In the genomic region with DNA sequence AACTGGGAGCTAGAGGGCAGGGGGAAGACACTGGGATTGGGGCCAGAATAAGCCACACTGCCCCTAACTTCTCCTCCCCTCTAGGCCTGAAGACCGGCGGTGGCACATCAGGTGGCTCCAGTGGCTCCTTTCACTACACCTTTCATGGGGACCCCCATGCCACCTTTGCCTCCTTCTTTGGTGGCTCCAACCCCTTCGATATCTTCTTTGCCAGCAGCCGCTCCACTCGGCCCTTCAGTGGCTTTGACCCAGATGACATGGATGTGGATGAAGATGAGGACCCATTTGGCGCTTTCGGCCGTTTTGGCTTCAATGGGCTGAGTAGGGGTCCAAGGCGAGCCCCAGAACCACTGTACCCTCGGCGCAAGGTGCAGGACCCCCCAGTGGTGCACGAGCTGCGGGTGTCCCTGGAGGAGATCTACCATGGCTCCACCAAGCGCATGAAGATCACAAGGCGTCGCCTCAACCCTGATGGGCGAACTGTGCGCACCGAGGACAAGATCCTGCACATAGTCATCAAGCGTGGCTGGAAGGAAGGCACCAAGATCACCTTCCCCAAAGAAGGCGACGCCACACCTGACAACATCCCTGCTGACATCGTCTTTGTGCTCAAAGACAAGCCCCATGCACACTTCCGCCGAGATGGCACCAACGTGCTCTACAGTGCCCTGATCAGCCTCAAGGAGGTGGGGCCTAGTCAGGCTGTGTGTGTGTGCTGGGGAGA, we compare ENCODE assay signal across 18 cellular contexts. TPM values are rescaled to one million over a fixed set of nuclear protein-coding genes. Genes with fewer than 3 reads are reported as not detected.
DNase-seq lines count a peak whose midpoint lies in the region; ATAC-seq and TF ChIP-seq lines count a peak whose summit lies in the region.
"Had no signal": no experiment of that assay in that cellular context is flagged by ENCODE, and none has a peak within 500 bp of the region (broad histone marks: within the 10 kb centered on the region; RNA-seq: fewer than 3 reads in every experiment).

No MANE protein-coding gene starts in this region.

- H4K91ac ChIP-seq in trophoblast cell (ENCODE audit: low read depth, low read length), result no peak overlapping the region

- H3K36me3 ChIP-seq in heart left ventricle (peaks cover 0 to 32% (median 20%) of the 10 kb centered on the region in 9 donors), endodermal cell (ENCODE audit: control insufficient read depth, insufficient read depth, low read length) (peaks cover 43% of the 10 kb centered on the region), trophoblast cell (ENCODE audit: control insufficient read depth in 1 of 2, insufficient read depth in 2 of 2, low read length in 2 of 2) (peaks cover 23% of the 10 kb centered on the region in 2 experiments)

- no peaks in the 10 kb centered on the region for H3K9me3 ChIP-seq in heart left ventricle
- no peaks in the 10 kb centered on the region for H3K9me3 ChIP-seq in endodermal cell (ENCODE audit: control insufficient read depth, low read length)
- H3K9me3 ChIP-seq in trophoblast cell (ENCODE audit: insufficient read depth, low read depth, low read length), result peaks cover 4% of the 10 kb centered on the region
- H3K9me3 ChIP-seq: A549, SJCRH30 had no signal

- no peak overlapping the region for H4K12ac ChIP-seq in trophoblast cell (ENCODE audit: low read depth, low read length)

- H3K4me3 Mint-ChIP-seq in endodermal cell, result no peak overlapping the region
- H3K4me3 Mint-ChIP-seq in type B pancreatic cell, result peak overlapping the region; percentile 26
- no peak overlapping the region for H3K4me3 Mint-ChIP-seq in T-helper 2 cell treated with Interferon-gamma antibody and Interleukin-4, amounts not matched to agents 5 μg/mL and 100 μg/mL, for 36 hours
- H3K4me3 Mint-ChIP-seq in activated T-helper 2 cell treated with anti-CD3 and anti-CD28 coated beads, Interferon-gamma antibody, Interleukin-2, Interleukin-4, amounts not matched to agents 10 μg/mL and 5 μg/mL and 100 μg/mL, durations not matched to agents 14 hours and 24 hours and 36 hours (ENCODE audit: low read depth), result no peak overlapping the region

- H3K27me3 ChIP-seq in heart left ventricle (no peaks in the 10 kb centered on the region), endodermal cell (ENCODE audit: control insufficient read depth, insufficient read depth, low read length, poor library complexity, severe bottlenecking) (no peaks in the 10 kb centered on the region), trophoblast cell (ENCODE audit: insufficient read depth, low read length) (no peaks in the 10 kb centered on the region)
- H3K27me3 ChIP-seq: SJCRH30 had no signal

- H3K4me2 ChIP-seq in trophoblast cell (ENCODE audit: low read length), result no peak overlapping the region
- H3K4me2 ChIP-seq: A549 had no signal

- H3K9me3 Mint-ChIP-seq in endodermal cell (no peaks in the 10 kb centered on the region), type B pancreatic cell (no peaks in the 10 kb centered on the region)
- no peaks in the 10 kb centered on the region for H3K9me3 Mint-ChIP-seq in T-helper 2 cell treated with Interferon-gamma antibody and Interleukin-4, amounts not matched to agents 5 μg/mL and 100 μg/mL, for 36 hours
- H3K9me3 Mint-ChIP-seq in activated T-helper 2 cell treated with anti-CD3 and anti-CD28 coated beads, Interferon-gamma antibody, Interleukin-2, Interleukin-4, amounts not matched to agents 10 μg/mL and 5 μg/mL and 100 μg/mL, durations not matched to agents 14 hours and 24 hours and 36 hours, result no peaks in the 10 kb centered on the region
- H3K9me3 Mint-ChIP-seq: CD4-positive, alpha-beta memory T cell had no signal

- H3K9ac ChIP-seq in endodermal cell (ENCODE audit: extremely low read depth, low read length, poor library complexity, severe bottlenecking) (no peak overlapping the region), trophoblast cell (ENCODE audit: low read length) (no peak overlapping the region)

- H3K79me2 ChIP-seq in trophoblast cell (ENCODE audit: control insufficient read depth, insufficient read depth, low read length, poor library complexity), result peaks cover 1% of the 10 kb centered on the region

- H3K4me1 ChIP-seq in heart left ventricle (peaks cover 8 to 71% (median 49%) of the 10 kb centered on the region in 12 donors), endodermal cell (ENCODE audit: control insufficient read depth, insufficient read depth, low read length) (peaks cover 42% of the 10 kb centered on the region), trophoblast cell (ENCODE audit: control insufficient read depth in 1 of 2, insufficient read depth in 2 of 2, low read length in 2 of 2) (peaks cover 26 to 33% of the 10 kb centered on the region in 2 experiments)

- no peak overlapping the region for H2BK120ac ChIP-seq in trophoblast cell (ENCODE audit: insufficient read depth, low read length, poor library complexity)

- H3K23ac ChIP-seq in trophoblast cell (ENCODE audit: low read length), result no peak overlapping the region

- H2AK5ac ChIP-seq in trophoblast cell (ENCODE audit: low read length), result no peak overlapping the region

- no peak overlapping the region for H4K8ac ChIP-seq in trophoblast cell (ENCODE audit: low read depth, low read length)

- no peak overlapping the region for H3K18ac ChIP-seq in trophoblast cell (ENCODE audit: low read length)

- H3K27ac ChIP-seq in heart left ventricle (peak overlapping the region in 8 of 12 donors; percentile 13 to 99 (median 96)), endodermal cell (ENCODE audit: low read depth, low read length) (no peak overlapping the region), trophoblast cell (ENCODE audit: low read depth, low read length) (no peak overlapping the region)
- H3K27ac ChIP-seq: A549, SJCRH30 had no signal

- H3K4ac ChIP-seq in trophoblast cell (ENCODE audit: low read depth, low read length), result no peak overlapping the region

- H2BK5ac ChIP-seq in trophoblast cell (ENCODE audit: low read depth, low read length, poor library complexity), result no peak overlapping the region

- DNase-seq in heart left ventricle (no peak), cardiac septum (ENCODE audit: low spot score) (no peak), endodermal cell (no peak), trophoblast cell (no peak), type B pancreatic cell (ENCODE audit: extremely low spot score, unreplicated experiment) (no peak), Kasumi-1 (lab: John Stamatoyannopoulos, UW) (no peak)
- DNase-seq in T-helper 2 cell treated with Interferon-gamma antibody and Interleukin-4, amounts not matched to agents 5 μg/mL and 100 μg/mL, for 36 hours (ENCODE audit: low spot score), result no peak
- DNase-seq in activated T-helper 2 cell treated with anti-CD3 and anti-CD28 coated beads, Interferon-gamma antibody, Interleukin-2, Interleukin-4, amounts not matched to agents 10 μg/mL and 5 μg/mL and 100 μg/mL, durations not matched to agents 14 hours and 24 hours and 36 hours (ENCODE audit: low spot score), result no peak
- DNase-seq: activated CD4-positive, alpha-beta T cell treated with anti-CD3 and anti-CD28 coated beads, Interleukin-2, amount 50 U/mL, for 4 hours; activated T-cell treated with anti-CD3 and anti-CD28 coated beads, Interleukin-2, amount 50 U/mL, for 1 hour; CD4-positive, alpha-beta memory T cell; NCI-H1694; NCI-H446; SJCRH30; T1000 had no signal

- ATAC-seq in heart left ventricle, result no peak
- ATAC-seq: A549 had no signal

- peaks cover 6% of the 10 kb centered on the region for H3K79me1 ChIP-seq in trophoblast cell (ENCODE audit: low read length)

- H3K4me3 ChIP-seq in heart left ventricle, result no peak overlapping the region
- H3K4me3 ChIP-seq in endodermal cell (ENCODE audit: low read length), result no peak overlapping the region
- peak overlapping the region; percentile 11 for H3K4me3 ChIP-seq in trophoblast cell (ENCODE audit: low read depth, low read length)
- H3K4me3 ChIP-seq: A549, SJCRH30 had no signal

- H3K36me3 Mint-ChIP-seq in endodermal cell (ENCODE audit: low read depth) (peaks cover 19% of the 10 kb centered on the region), type B pancreatic cell (peaks cover 8% of the 10 kb centered on the region)
- peaks cover 3% of the 10 kb centered on the region for H3K36me3 Mint-ChIP-seq in T-helper 2 cell treated with Interferon-gamma antibody and Interleukin-4, amounts not matched to agents 5 μg/mL and 100 μg/mL, for 36 hours (ENCODE audit: low read depth)
- H3K36me3 Mint-ChIP-seq in activated T-helper 2 cell treated with anti-CD3 and anti-CD28 coated beads, Interferon-gamma antibody, Interleukin-2, Interleukin-4, amounts not matched to agents 10 μg/mL and 5 μg/mL and 100 μg/mL, durations not matched to agents 14 hours and 24 hours and 36 hours (ENCODE audit: low read depth), result peaks cover 10% of the 10 kb centered on the region

- H3K4me1 Mint-ChIP-seq in endodermal cell (peaks cover 59% of the 10 kb centered on the region), type B pancreatic cell (ENCODE audit: unreplicated experiment) (peaks cover 22% of the 10 kb centered on the region)
- peaks cover 8% of the 10 kb centered on the region for H3K4me1 Mint-ChIP-seq in T-helper 2 cell treated with Interferon-gamma antibody and Interleukin-4, amounts not matched to agents 5 μg/mL and 100 μg/mL, for 36 hours (ENCODE audit: low read depth)
- peaks cover 43% of the 10 kb centered on the region for H3K4me1 Mint-ChIP-seq in activated T-helper 2 cell treated with anti-CD3 and anti-CD28 coated beads, Interferon-gamma antibody, Interleukin-2, Interleukin-4, amounts not matched to agents 10 μg/mL and 5 μg/mL and 100 μg/mL, durations not matched to agents 14 hours and 24 hours and 36 hours (ENCODE audit: low read depth)

- peak overlapping the region; percentile 42 for H3K27ac Mint-ChIP-seq in endodermal cell
- H3K27ac Mint-ChIP-seq in type B pancreatic cell, result peak overlapping the region; percentile 60
- H3K27ac Mint-ChIP-seq in T-helper 2 cell treated with Interferon-gamma antibody and Interleukin-4, amounts not matched to agents 5 μg/mL and 100 μg/mL, for 36 hours, result no peak overlapping the region
- no peak overlapping the region for H3K27ac Mint-ChIP-seq in activated T-helper 2 cell treated with anti-CD3 and anti-CD28 coated beads, Interferon-gamma antibody, Interleukin-2, Interleukin-4, amounts not matched to agents 10 μg/mL and 5 μg/mL and 100 μg/mL, durations not matched to agents 14 hours and 24 hours and 36 hours

- TF ChIP-seq CTCF in heart left ventricle (IDR thresholded peaks at IDR 0.05) (no peak), endodermal cell (conservative IDR thresholded peaks at IDR 0.05) (no peak), type B pancreatic cell (conservative IDR thresholded peaks at IDR 0.05) (no peak)

- no peak overlapping the region for H2AFZ ChIP-seq in trophoblast cell (ENCODE audit: insufficient read depth, low read length, poor library complexity)

- intact Hi-C loops in heart left ventricle (cut with DNase I), result no loop called here
- intact Hi-C loops in cardiac septum (cut with DNase I), result loop anchor here (5.0 kb wide), 1 partner anchor 56 kb away; no protein-coding TSS in a partner anchor
- intact Hi-C loops in activated T-helper 2 cell treated with anti-CD3 and anti-CD28 coated beads, Interferon-gamma antibody, Interleukin-2, Interleukin-4, amounts not matched to agents 10 μg/mL and 5 μg/mL and 100 μg/mL, durations not matched to agents 14 hours and 24 hours and 36 hours (cut with micrococcal nuclease), result no loop called here

- H3K14ac ChIP-seq in trophoblast cell (ENCODE audit: low read length), result no peak overlapping the region

- H2BK12ac ChIP-seq in trophoblast cell (ENCODE audit: low read length), result no peak overlapping the region

- no peaks in the 10 kb centered on the region for H3K27me3 Mint-ChIP-seq in endodermal cell (ENCODE audit: insufficient read depth)
- no peaks in the 10 kb centered on the region for H3K27me3 Mint-ChIP-seq in type B pancreatic cell
- no peaks in the 10 kb centered on the region for H3K27me3 Mint-ChIP-seq in T-helper 2 cell treated with Interferon-gamma antibody and Interleukin-4, amounts not matched to agents 5 μg/mL and 100 μg/mL, for 36 hours (ENCODE audit: low read depth)
- no peaks in the 10 kb centered on the region for H3K27me3 Mint-ChIP-seq in activated T-helper 2 cell treated with anti-CD3 and anti-CD28 coated beads, Interferon-gamma antibody, Interleukin-2, Interleukin-4, amounts not matched to agents 10 μg/mL and 5 μg/mL and 100 μg/mL, durations not matched to agents 14 hours and 24 hours and 36 hours (ENCODE audit: low read depth)
- H3K27me3 Mint-ChIP-seq: CD4-positive, alpha-beta memory T cell had no signal

- TF ChIP-seq POLR2A in heart left ventricle (IDR thresholded peaks at IDR 0.05), result no peak

- 95 to 96% (median 95%) methylated on average over 17 to 26 of the region's 26 CpGs for WGBS in heart left ventricle, 4 donors
- 94 to 99% methylated on average over 15 to 26 of the region's 26 CpGs for WGBS in endodermal cell (ENCODE audit: insufficient coverage in 1 of 2, insufficient read length in 1 of 2), 2 experiments
- no CpG with 5 or more reads among the region's 26 CpGs for WGBS in trophoblast cell (ENCODE audit: extremely low coverage, insufficient coverage, insufficient read length)

RNA-seq across cellular contexts. Expression of gene DNAJB5, which starts 6.8 kb away (rescaled TPM):
- total RNA-seq in heart left ventricle (100 to 1,000 TPM in 3 of 9 donors, 10 to 100 TPM in 6; 33.6 to 134 (median 88.5) TPM), cardiac septum (133 TPM), endodermal cell (10 to 100 TPM; 19.8 to 40.1 TPM), type B pancreatic cell (ENCODE audit: low replicate concordance) (4.8 and 12.2 TPM in 2 replicates)
- 100 to 1,000 TPM in 1 of 2 donors, 10 to 100 TPM in 1; 75.5 to 166 TPM for polyA plus RNA-seq in heart left ventricle
- polyA plus RNA-seq in endodermal cell (2013, experiment 1 of 2), result 48.8 TPM
- polyA plus RNA-seq in endodermal cell (2013, experiment 2 of 2), result 49.6 TPM
- polyA plus RNA-seq in trophoblast cell (2013), result 11.8 and 12.4 TPM in 2 replicates
- total RNA-seq in activated T-helper 2 cell treated with anti-CD3 and anti-CD28 coated beads, Interferon-gamma antibody, Interleukin-2, Interleukin-4, amounts not matched to agents 10 μg/mL and 5 μg/mL and 100 μg/mL, durations not matched to agents 14 hours and 24 hours and 36 hours, result 7.5 and 11.3 TPM in 2 replicates

RNA-seq across cellular contexts. Expression of gene PHF24, which starts 38.3 kb away (rescaled TPM):
- total RNA-seq in heart left ventricle (1 to 10 TPM in 1 of 9 donors, under 1 TPM in 7, not detected in 1; 0.07 to 2.2 (median 0.35) TPM), cardiac septum (0.57 TPM), endodermal cell (1 to 10 TPM; 1.9 to 2.7 TPM), type B pancreatic cell (ENCODE audit: low replicate concordance) (0.19 and 0.88 TPM in 2 replicates)
- under 1 TPM; 0.06 to 0.11 TPM for polyA plus RNA-seq in heart left ventricle
- polyA plus RNA-seq in endodermal cell (2013, experiment 1 of 2), result 1.0 TPM
- 0.66 TPM for polyA plus RNA-seq in endodermal cell (2013, experiment 2 of 2)
- polyA plus RNA-seq in trophoblast cell (2013), result 0.34 and 0.62 TPM in 2 replicates
- 0.11 TPM in 1 of 2 replicates, not detected in the other for total RNA-seq in activated T-helper 2 cell treated with anti-CD3 and anti-CD28 coated beads, Interferon-gamma antibody, Interleukin-2, Interleukin-4, amounts not matched to agents 10 μg/mL and 5 μg/mL and 100 μg/mL, durations not matched to agents 14 hours and 24 hours and 36 hours
- total RNA-seq: CD4-positive, alpha-beta memory T cell; H4; HT-29; SJCRH30 had no signal
- polyA plus RNA-seq: A549; CD4-positive, alpha-beta memory T cell had no signal

Comparison
In these comparisons a context has a peak if more than half of its experiments do, and no peak if none do; other contexts are left out.
1. H3K27ac ChIP-seq: peak in heart left ventricle (8 of 12); none in endodermal cell (single experiment) and trophoblast cell (single experiment).
2. H3K27ac Mint-ChIP-seq: peak in endodermal cell (single experiment) and type B pancreatic cell (single experiment); none in T-helper 2 cell treated with Interferon-gamma antibody and Interleukin-4, amounts not matched to agents 5 μg/mL and 100 μg/mL, for 36 hours (single experiment) and activated T-helper 2 cell treated with anti-CD3 and anti-CD28 coated beads, Interferon-gamma antibody, Interleukin-2, Interleukin-4, amounts not matched to agents 10 μg/mL and 5 μg/mL and 100 μg/mL, durations not matched to agents 14 hours and 24 hours and 36 hours (single experiment).